1 cellular context compared by ENCODE assay signal in the genomic region with DNA sequence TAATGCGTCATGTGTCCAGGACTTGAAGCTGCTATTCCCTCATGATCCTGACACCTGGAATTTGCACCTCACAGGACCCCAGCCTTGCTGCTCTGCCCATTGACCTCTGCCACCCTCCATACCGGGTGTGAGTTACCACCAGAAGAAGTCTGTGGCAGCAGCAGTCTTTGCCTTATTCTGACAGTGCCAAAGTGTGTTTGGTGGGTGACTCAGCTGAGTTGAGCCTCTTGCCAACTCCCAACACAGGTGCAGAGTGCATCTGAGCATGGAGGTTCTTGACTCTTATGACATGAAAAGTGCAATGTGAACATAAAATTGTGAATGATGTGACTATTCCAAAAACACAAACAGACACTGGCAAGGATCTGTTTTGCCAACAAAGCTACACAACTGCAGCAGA.
TF ChIP-seq lines count a peak whose summit lies in the region.

No MANE protein-coding gene starts in this region.

TF ChIP-seq in endothelial cell of umbilical vein, 7 proteins besides CTCF, POLR2A, EP300 and RAD21:
- no peak for TF ChIP-seq MYC (IDR thresholded peaks at IDR 0.05; ENCODE audit: low read depth, low read length)
- TF ChIP-seq GATA2 (IDR thresholded peaks at IDR 0.05; ENCODE audit: insufficient read depth, insufficient read length, low read depth, low read length): no peak
- TF ChIP-seq FOS (IDR thresholded peaks at IDR 0.05; ENCODE audit: borderline replicate concordance, insufficient read depth, low read length): no peak
- TF ChIP-seq, protein P1, sequence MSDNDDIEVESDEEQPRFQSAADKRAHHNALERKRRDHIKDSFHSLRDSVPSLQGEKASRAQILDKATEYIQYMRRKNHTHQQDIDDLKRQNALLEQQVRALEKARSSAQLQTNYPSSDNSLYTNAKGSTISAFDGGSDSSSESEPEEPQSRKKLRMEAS (IDR thresholded peaks at IDR 0.05; ENCODE audit: insufficient read depth, insufficient read length): no peak
- no peak for TF ChIP-seq POLR2AphosphoS5 (IDR thresholded peaks at IDR 0.05; ENCODE audit: insufficient read depth, low read depth, low read length)
- no peak for TF ChIP-seq JUN (IDR thresholded peaks at IDR 0.05; ENCODE audit: borderline replicate concordance, insufficient read depth, insufficient read length, low read depth)
- no peak for TF ChIP-seq EZH2 (IDR thresholded peaks at IDR 0.05; ENCODE audit: borderline replicate concordance, low read depth, low read length, severe bottlenecking)
